16 cellular contexts compared by ENCODE assay signal in genomic region chr17:80291691-80292487, GRCh38. TPM values are rescaled to one million over a fixed set of nuclear protein-coding genes. Genes with fewer than 3 reads are reported as not detected.
DNase-seq lines count a peak whose midpoint lies in the region; ATAC-seq and TF ChIP-seq lines count a peak whose summit lies in the region.
"Had no signal": no experiment of that assay in that cellular context is flagged by ENCODE, and none has a peak within 500 bp of the region (broad histone marks: within the 10 kb centered on the region; RNA-seq: fewer than 3 reads in every experiment).

No MANE protein-coding gene starts in this region.

- CTCF ChIA-PET in activated CD4-positive, alpha-beta memory T cell treated with anti-CD3 and anti-CD28 coated beads for 36 hours (lab: Charles Lee): no interaction called here
- CTCF ChIA-PET in activated CD4-positive, alpha-beta memory T cell treated with anti-CD3 and anti-CD28 coated beads, Interleukin-2, amount 10 ng/mL, durations not matched to agents 7 days and 5 days (lab: Charles Lee): no interaction called here

- H3K9ac ChIP-seq in Karpas-422 (ENCODE audit: low read length) (no peak overlapping the region), neural progenitor cell (no peak overlapping the region)

- no peak overlapping the region for H3K4me3 ChIP-seq in Karpas-422 (ENCODE audit: low read length)
- no peak overlapping the region for H3K4me3 ChIP-seq in ectodermal cell (ENCODE audit: insufficient read depth, low read depth, low read length)
- H3K4me3 ChIP-seq in neural progenitor cell: no peak overlapping the region
- H3K4me3 ChIP-seq: A549; BLaER1 treated with 17β-estradiol and CSF1 and Interleukin-3, amounts not matched to agents 10 nM and 100 nM; K562 had no signal

- no peak for DNase-seq in activated CD4-positive, alpha-beta memory T cell treated with anti-CD3 and anti-CD28 coated beads for 36 hours
- DNase-seq in activated CD4-positive, alpha-beta memory T cell treated with anti-CD3 and anti-CD28 coated beads, Interleukin-2, amount 10 ng/mL, durations not matched to agents 7 days and 5 days: no peak
- DNase-seq in Karpas-422 (peak; percentile 21), neural progenitor cell (ENCODE audit: low spot score) (no peak), dedifferentiated amniotic fluid mesenchymal stem cell (ENCODE audit: extremely low spot score) (no peak)
- DNase-seq in effector memory CD8-positive, alpha-beta T cell: no peak
- DNase-seq: GF-D8, NCI-H1436 treated with DMSO at 0.1 percent for 48 hours, NCI-H2081 treated with DMSO at 0.1 percent for 48 hours, NCI-H510A, NCI-H82 had no signal

- intact Hi-C loops in activated CD4-positive, alpha-beta memory T cell treated with anti-CD3 and anti-CD28 coated beads for 36 hours (cut with micrococcal nuclease): loop anchor here (10.0 kb wide), 1 partner anchor 63 kb away; no protein-coding TSS in a partner anchor

- peak overlapping the region; percentile 56 for H3K27ac Mint-ChIP-seq in activated CD4-positive, alpha-beta memory T cell treated with anti-CD3 and anti-CD28 coated beads for 36 hours
- H3K27ac Mint-ChIP-seq in activated CD4-positive, alpha-beta memory T cell treated with anti-CD3 and anti-CD28 coated beads, Interleukin-2, amount 10 ng/mL, durations not matched to agents 7 days and 5 days: no peak overlapping the region
- H3K27ac Mint-ChIP-seq in neural progenitor cell: peak overlapping the region; percentile 57
- H3K27ac Mint-ChIP-seq in effector memory CD8-positive, alpha-beta T cell: no peak overlapping the region

- H3K4me3 Mint-ChIP-seq in activated CD4-positive, alpha-beta memory T cell treated with anti-CD3 and anti-CD28 coated beads for 36 hours: no peak overlapping the region
- H3K4me3 Mint-ChIP-seq in activated CD4-positive, alpha-beta memory T cell treated with anti-CD3 and anti-CD28 coated beads, Interleukin-2, amount 10 ng/mL, durations not matched to agents 7 days and 5 days: no peak overlapping the region
- H3K4me3 Mint-ChIP-seq in neural progenitor cell: no peak overlapping the region
- no peak overlapping the region for H3K4me3 Mint-ChIP-seq in effector memory CD8-positive, alpha-beta T cell

- H3K4me2 ChIP-seq in Karpas-422 (ENCODE audit: low read depth, low read length, poor library complexity, severe bottlenecking) (no peak overlapping the region), neural progenitor cell (no peak overlapping the region)
- H3K4me2 ChIP-seq: A549 had no signal

- POLR2A ChIA-PET in activated CD4-positive, alpha-beta memory T cell treated with anti-CD3 and anti-CD28 coated beads for 36 hours (lab: Charles Lee): no interaction called here
- POLR2A ChIA-PET in activated CD4-positive, alpha-beta memory T cell treated with anti-CD3 and anti-CD28 coated beads, Interleukin-2, amount 10 ng/mL, durations not matched to agents 7 days and 5 days (lab: Charles Lee): interaction anchor here (1.0 to 1.7 kb wide), 3 partner anchors 14 to 26 kb away, joined by 3 to 5 read pairs (median 3); no protein-coding TSS in a partner anchor

- no peak for ATAC-seq in GM18519 (IDR thresholded peaks at IDR 0.05; ENCODE audit: low FRiP score, unreplicated experiment)
- ATAC-seq in effector memory CD8-positive, alpha-beta T cell (replicated peaks): no peak
- ATAC-seq: A549, K562 had no signal

- H3K4me1 ChIP-seq in Karpas-422 (ENCODE audit: low read length) (no peaks in the 10 kb centered on the region), ectodermal cell (ENCODE audit: control insufficient read depth, insufficient read depth, low read length) (no peaks in the 10 kb centered on the region), neural progenitor cell (no peaks in the 10 kb centered on the region)
- H3K4me1 ChIP-seq: A549 had no signal

- no peaks in the 10 kb centered on the region for H3K9me2 ChIP-seq in Karpas-422 (replicated peaks; ENCODE audit: insufficient read depth, low read length)

- peaks cover 2% of the 10 kb centered on the region for H3K4me1 Mint-ChIP-seq in activated CD4-positive, alpha-beta memory T cell treated with anti-CD3 and anti-CD28 coated beads for 36 hours (ENCODE audit: low read depth)
- peaks cover 47% of the 10 kb centered on the region for H3K4me1 Mint-ChIP-seq in activated CD4-positive, alpha-beta memory T cell treated with anti-CD3 and anti-CD28 coated beads, Interleukin-2, amount 10 ng/mL, durations not matched to agents 7 days and 5 days
- H3K4me1 Mint-ChIP-seq in neural progenitor cell: peaks cover 19% of the 10 kb centered on the region
- H3K4me1 Mint-ChIP-seq in effector memory CD8-positive, alpha-beta T cell (ENCODE audit: low read depth in 2 of 2): peaks cover 0 to 9% of the 10 kb centered on the region in 2 donors

- no peaks in the 10 kb centered on the region for H3K79me2 ChIP-seq in Karpas-422 (ENCODE audit: low read length)
- no peaks in the 10 kb centered on the region for H3K79me2 ChIP-seq in neural progenitor cell (ENCODE audit: low read depth)

- no peaks in the 10 kb centered on the region for H3F3A ChIP-seq in neural progenitor cell (ENCODE audit: low read depth)

- no peak for TF ChIP-seq CTCF in neural progenitor cell (IDR thresholded peaks at IDR 0.05)

- no peaks in the 10 kb centered on the region for H3K9me3 Mint-ChIP-seq in activated CD4-positive, alpha-beta memory T cell treated with anti-CD3 and anti-CD28 coated beads for 36 hours
- no peaks in the 10 kb centered on the region for H3K9me3 Mint-ChIP-seq in activated CD4-positive, alpha-beta memory T cell treated with anti-CD3 and anti-CD28 coated beads, Interleukin-2, amount 10 ng/mL, durations not matched to agents 7 days and 5 days
- no peaks in the 10 kb centered on the region for H3K9me3 Mint-ChIP-seq in neural progenitor cell
- H3K9me3 Mint-ChIP-seq in effector memory CD8-positive, alpha-beta T cell: no peaks in the 10 kb centered on the region

- 93 to 95% methylated on average over 20 of the region's 20 CpGs for WGBS in ectodermal cell, 2 experiments

- H2AFZ ChIP-seq in Karpas-422 (ENCODE audit: low read length): no peak overlapping the region
- no peak overlapping the region for H2AFZ ChIP-seq in neural progenitor cell (replicated peaks)

- H3K27me3 Mint-ChIP-seq in activated CD4-positive, alpha-beta memory T cell treated with anti-CD3 and anti-CD28 coated beads for 36 hours: no peaks in the 10 kb centered on the region
- no peaks in the 10 kb centered on the region for H3K27me3 Mint-ChIP-seq in activated CD4-positive, alpha-beta memory T cell treated with anti-CD3 and anti-CD28 coated beads, Interleukin-2, amount 10 ng/mL, durations not matched to agents 7 days and 5 days
- peaks cover 2% of the 10 kb centered on the region for H3K27me3 Mint-ChIP-seq in neural progenitor cell (ENCODE audit: insufficient read depth, low read depth)
- H3K27me3 Mint-ChIP-seq in effector memory CD8-positive, alpha-beta T cell: no peaks in the 10 kb centered on the region

- H4K20me1 ChIP-seq in Karpas-422 (ENCODE audit: insufficient read depth, low read depth, low read length) (no peaks in the 10 kb centered on the region), neural progenitor cell (ENCODE audit: low read depth) (no peaks in the 10 kb centered on the region)

- H3K27ac ChIP-seq in Karpas-422 (ENCODE audit: low read length): no peak overlapping the region
- H3K27ac ChIP-seq in ectodermal cell (ENCODE audit: insufficient read depth, low read depth, low read length, poor library complexity, severe bottlenecking): peak overlapping the region; percentile 16
- H3K27ac ChIP-seq in neural progenitor cell: no peak overlapping the region
- H3K27ac ChIP-seq: A549 had no signal

- peaks cover 74% of the 10 kb centered on the region for H3K36me3 Mint-ChIP-seq in activated CD4-positive, alpha-beta memory T cell treated with anti-CD3 and anti-CD28 coated beads for 36 hours
- H3K36me3 Mint-ChIP-seq in activated CD4-positive, alpha-beta memory T cell treated with anti-CD3 and anti-CD28 coated beads, Interleukin-2, amount 10 ng/mL, durations not matched to agents 7 days and 5 days (ENCODE audit: low read depth): peaks cover 89% of the 10 kb centered on the region
- H3K36me3 Mint-ChIP-seq in neural progenitor cell: peaks cover 14% of the 10 kb centered on the region
- H3K36me3 Mint-ChIP-seq in effector memory CD8-positive, alpha-beta T cell (ENCODE audit: insufficient read depth): peaks cover 95% of the 10 kb centered on the region

- H3K9me3 ChIP-seq in Karpas-422 (ENCODE audit: low read length): no peaks in the 10 kb centered on the region
- H3K9me3 ChIP-seq in ectodermal cell (ENCODE audit: control insufficient read depth, low read length): no peaks in the 10 kb centered on the region
- H3K9me3 ChIP-seq in neural progenitor cell (ENCODE audit: low read depth): no peaks in the 10 kb centered on the region
- H3K9me3 ChIP-seq: A549; BLaER1 treated with 17β-estradiol and CSF1 and Interleukin-3, amounts not matched to agents 10 nM and 100 nM had no signal

- H3K27me3 ChIP-seq in Karpas-422 (ENCODE audit: low read length) (no peaks in the 10 kb centered on the region), ectodermal cell (ENCODE audit: control insufficient read depth, insufficient read depth, low read length, poor library complexity, severe bottlenecking) (no peaks in the 10 kb centered on the region), neural progenitor cell (no peaks in the 10 kb centered on the region)
- H3K27me3 ChIP-seq: BLaER1 treated with 17β-estradiol and CSF1 and Interleukin-3, amounts not matched to agents 10 nM and 100 nM had no signal

- H3K36me3 ChIP-seq in Karpas-422 (ENCODE audit: insufficient read depth, low read length): no peaks in the 10 kb centered on the region
- H3K36me3 ChIP-seq in ectodermal cell (ENCODE audit: control insufficient read depth, insufficient read depth, low read length): no peaks in the 10 kb centered on the region
- H3K36me3 ChIP-seq in neural progenitor cell: no peaks in the 10 kb centered on the region

RNA-seq across cellular contexts. Expression of gene RNF213, which starts 31.2 kb away (rescaled TPM):
- 100 to 1,000 TPM; 421 to 440 TPM for total RNA-seq in activated CD4-positive, alpha-beta memory T cell treated with anti-CD3 and anti-CD28 coated beads for 36 hours
- 100 to 1,000 TPM; 787 to 849 TPM for total RNA-seq in activated CD4-positive, alpha-beta memory T cell treated with anti-CD3 and anti-CD28 coated beads, Interleukin-2, amount 10 ng/mL, durations not matched to agents 7 days and 5 days
- total RNA-seq in Karpas-422 (2014; rRNA removed; shearing (Covaris generic); ENCODE audit: low replicate concordance): 15.0 and 27.1 TPM in 2 replicates
- 14.6 TPM for polyA plus RNA-seq in ectodermal cell (2013, experiment 1 of 4)
- 17.1 TPM for polyA plus RNA-seq in ectodermal cell (2013, experiment 2 of 4)
- polyA plus RNA-seq in ectodermal cell (2013, experiment 3 of 4): 13.3 TPM
- polyA plus RNA-seq in ectodermal cell (2013, experiment 4 of 4): 18.4 TPM
- 19.8 and 23.7 TPM in 2 replicates for total RNA-seq in neural progenitor cell (ENCODE audit: low replicate concordance)

Comparison
In these comparisons a context has a peak if more than half of its experiments do, and no peak if none do; other contexts are left out.
1. H3K27ac Mint-ChIP-seq: peak in activated CD4-positive, alpha-beta memory T cell treated with anti-CD3 and anti-CD28 coated beads for 36 hours (single experiment) and neural progenitor cell (single experiment); none in activated CD4-positive, alpha-beta memory T cell treated with anti-CD3 and anti-CD28 coated beads, Interleukin-2, amount 10 ng/mL, durations not matched to agents 7 days and 5 days (single experiment) and effector memory CD8-positive, alpha-beta T cell (0 of 2).
2. RNA of gene RNF213, which starts 31.2 kb away (total RNA-seq): 787 to 849 TPM in activated CD4-positive, alpha-beta memory T cell treated with anti-CD3 and anti-CD28 coated beads, Interleukin-2, amount 10 ng/mL, durations not matched to agents 7 days and 5 days and 421 to 440 TPM in activated CD4-positive, alpha-beta memory T cell treated with anti-CD3 and anti-CD28 coated beads for 36 hours; 19.8 to 23.7 TPM in neural progenitor cell and 15.0 to 27.1 TPM in Karpas-422; every median in the first group is over 10 times any median in the second.